In genomic region chr15:42920281-42921048, GRCh38 we compare ENCODE assay signal across 8 cellular contexts.
DNase-seq lines count a peak whose midpoint lies in the region; ATAC-seq and FAIRE-seq lines count a peak whose summit lies in the region.

TTBK2 (minus strand) TSS chr15:42920778; CDS start chr15:42878617, 42,161 bp downstream.

- peak within 1 kb of the TSS; percentile 93 for H3K4me3 Mint-ChIP-seq in central memory CD8-positive, alpha-beta T cell

- peak; percentile 64 for FAIRE-seq in islet of Langerhans (lab: Jason Lieb, UNC)

- H3K9me3 Mint-ChIP-seq in central memory CD8-positive, alpha-beta T cell: no peaks in the 10 kb centered on the region

- peaks cover 9% of the 10 kb centered on the region for H3K36me3 Mint-ChIP-seq in central memory CD8-positive, alpha-beta T cell (ENCODE audit: insufficient read depth)

- H3K27ac Mint-ChIP-seq in central memory CD8-positive, alpha-beta T cell (ENCODE audit: low read depth): peak within 1 kb of the TSS; percentile 89

- ATAC-seq in GM19023 (IDR thresholded peaks at IDR 0.05; ENCODE audit: unreplicated experiment) (peak; percentile 94), HG03280 (IDR thresholded peaks at IDR 0.05; ENCODE audit: unreplicated experiment) (peak; percentile 92)
- ATAC-seq in central memory CD8-positive, alpha-beta T cell (replicated peaks; ENCODE audit: extremely low read depth, poor library complexity, severe bottlenecking): peak; percentile 95

- peaks cover 20% of the 10 kb centered on the region for H3K4me1 Mint-ChIP-seq in central memory CD8-positive, alpha-beta T cell

- DNase-seq in AG08396 (ENCODE audit: low spot score): peak; percentile 97
- peak; percentile 93 for DNase-seq in NCI-H345 treated with DMSO at 0.1 percent for 48 hours (lab: John Stamatoyannopoulos, UW; ENCODE audit: unreplicated experiment)
- DNase-seq in activated CD4-positive, CD25-positive, alpha-beta regulatory T cell (lab: John Stamatoyannopoulos, UW): peak; percentile 85 to 97 (median 92)
- peak; percentile 92 to 95 for DNase-seq in central memory CD8-positive, alpha-beta T cell (ENCODE audit: low spot score in 2 of 2)
- DNase-seq in stimulated activated CD4-positive, alpha-beta T cell treated with anti-CD3 and anti-CD28 coated beads, Interleukin-12 subunit alpha, Interleukin-12 subunit beta, amount 100 ng/mL, for 4 hours: peak; percentile 97

- H3K27me3 Mint-ChIP-seq in central memory CD8-positive, alpha-beta T cell: no peaks in the 10 kb centered on the region

Comparison
In these comparisons a context has a peak if more than half of its experiments do, and no peak if none do; other contexts are left out.
1. Peak in every context shown above with its lines: DNase-seq and ATAC-seq.